Comparison of ENCODE assay signal across 3 cellular contexts in the genomic region with DNA sequence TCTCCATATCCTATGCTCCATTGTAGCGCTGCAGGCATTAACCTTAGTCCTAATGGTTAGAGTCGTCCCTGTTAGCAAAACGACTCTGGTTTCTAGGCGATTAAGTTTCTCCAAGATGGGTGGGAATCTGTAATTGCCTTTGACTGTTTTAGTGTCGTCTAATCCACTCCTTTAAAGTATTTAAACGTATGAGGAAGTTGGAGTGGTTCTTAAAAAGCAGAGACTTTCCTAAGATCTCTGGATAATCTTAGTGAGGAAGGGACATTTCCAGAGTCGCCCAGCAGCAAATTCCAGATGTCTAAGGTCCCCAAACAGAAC.
TF ChIP-seq lines count a peak whose summit lies in the region.

No MANE protein-coding gene starts in this region.

TF ChIP-seq in SK-N-SH, 30 proteins besides CTCF, POLR2A, EP300 and RAD21 (continued from another document):
- TF ChIP-seq, protein P1, sequence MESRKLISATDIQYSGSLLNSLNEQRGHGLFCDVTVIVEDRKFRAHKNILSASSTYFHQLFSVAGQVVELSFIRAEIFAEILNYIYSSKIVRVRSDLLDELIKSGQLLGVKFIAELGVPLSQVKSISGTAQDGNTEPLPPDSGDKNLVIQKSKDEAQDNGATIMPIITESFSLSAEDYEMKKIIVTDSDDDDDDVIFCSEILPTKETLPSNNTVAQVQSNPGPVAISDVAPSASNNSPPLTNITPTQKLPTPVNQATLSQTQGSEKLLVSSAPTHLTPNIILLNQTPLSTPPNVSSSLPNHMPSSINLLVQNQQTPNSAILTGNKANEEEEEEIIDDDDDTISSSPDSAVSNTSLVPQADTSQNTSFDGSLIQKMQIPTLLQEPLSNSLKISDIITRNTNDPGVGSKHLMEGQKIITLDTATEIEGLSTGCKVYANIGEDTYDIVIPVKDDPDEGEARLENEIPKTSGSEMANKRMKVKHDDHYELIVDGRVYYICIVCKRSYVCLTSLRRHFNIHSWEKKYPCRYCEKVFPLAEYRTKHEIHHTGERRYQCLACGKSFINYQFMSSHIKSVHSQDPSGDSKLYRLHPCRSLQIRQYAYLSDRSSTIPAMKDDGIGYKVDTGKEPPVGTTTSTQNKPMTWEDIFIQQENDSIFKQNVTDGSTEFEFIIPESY (IDR thresholded peaks at IDR 0.05; ENCODE audit: borderline replicate concordance, low read depth), result no peak
- no peak for TF ChIP-seq RCOR1 (IDR thresholded peaks at IDR 0.05; ENCODE audit: low read length)
- TF ChIP-seq GABPA (IDR thresholded peaks at IDR 0.05; ENCODE audit: low read depth), result no peak
- no peak for TF ChIP-seq TAF1 (IDR thresholded peaks at IDR 0.05; ENCODE audit: borderline replicate concordance, low read depth, low read length)
- TF ChIP-seq, protein P2, sequence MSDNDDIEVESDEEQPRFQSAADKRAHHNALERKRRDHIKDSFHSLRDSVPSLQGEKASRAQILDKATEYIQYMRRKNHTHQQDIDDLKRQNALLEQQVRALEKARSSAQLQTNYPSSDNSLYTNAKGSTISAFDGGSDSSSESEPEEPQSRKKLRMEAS (IDR thresholded peaks at IDR 0.05; ENCODE audit: low read depth), result no peak
- no peak for TF ChIP-seq JUND (IDR thresholded peaks at IDR 0.05)
- no peak for TF ChIP-seq NFIC (IDR thresholded peaks at IDR 0.05; ENCODE audit: borderline replicate concordance)
- TF ChIP-seq, protein P3, sequence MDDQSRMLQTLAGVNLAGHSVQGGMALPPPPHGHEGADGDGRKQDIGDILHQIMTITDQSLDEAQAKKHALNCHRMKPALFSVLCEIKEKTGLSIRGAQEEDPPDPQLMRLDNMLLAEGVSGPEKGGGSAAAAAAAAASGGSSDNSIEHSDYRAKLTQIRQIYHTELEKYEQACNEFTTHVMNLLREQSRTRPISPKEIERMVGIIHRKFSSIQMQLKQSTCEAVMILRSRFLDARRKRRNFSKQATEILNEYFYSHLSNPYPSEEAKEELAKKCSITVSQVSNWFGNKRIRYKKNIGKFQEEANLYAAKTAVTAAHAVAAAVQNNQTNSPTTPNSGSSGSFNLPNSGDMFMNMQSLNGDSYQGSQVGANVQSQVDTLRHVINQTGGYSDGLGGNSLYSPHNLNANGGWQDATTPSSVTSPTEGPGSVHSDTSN (IDR thresholded peaks at IDR 0.05), result no peak
- TF ChIP-seq FOXM1 (IDR thresholded peaks at IDR 0.05; ENCODE audit: low read depth), result no peak
- TF ChIP-seq FOSL2 (IDR thresholded peaks at IDR 0.05; ENCODE audit: borderline replicate concordance, low read depth), result no peak
- TF ChIP-seq MXI1 (IDR thresholded peaks at IDR 0.05; ENCODE audit: low read depth, low read length), result no peak
- TF ChIP-seq RFX5 (IDR thresholded peaks at IDR 0.05; ENCODE audit: low read length), result no peak
- no peak for TF ChIP-seq NRF1 (IDR thresholded peaks at IDR 0.05; ENCODE audit: low read depth, low read length)
- no peak for TF ChIP-seq GATA2 (CRISPR knock-in tag; IDR thresholded peaks at IDR 0.05)
- TF ChIP-seq CHD2 (IDR thresholded peaks at IDR 0.05; ENCODE audit: low read length, partially characterized antibody), result no peak

TF ChIP-seq in SK-N-SH treated with all-trans-retinoic acid at 6 μM for 48 hours, 23 proteins besides CTCF, POLR2A, EP300 and RAD21 (continued from another document and continues in another):
- TF ChIP-seq, protein P4, sequence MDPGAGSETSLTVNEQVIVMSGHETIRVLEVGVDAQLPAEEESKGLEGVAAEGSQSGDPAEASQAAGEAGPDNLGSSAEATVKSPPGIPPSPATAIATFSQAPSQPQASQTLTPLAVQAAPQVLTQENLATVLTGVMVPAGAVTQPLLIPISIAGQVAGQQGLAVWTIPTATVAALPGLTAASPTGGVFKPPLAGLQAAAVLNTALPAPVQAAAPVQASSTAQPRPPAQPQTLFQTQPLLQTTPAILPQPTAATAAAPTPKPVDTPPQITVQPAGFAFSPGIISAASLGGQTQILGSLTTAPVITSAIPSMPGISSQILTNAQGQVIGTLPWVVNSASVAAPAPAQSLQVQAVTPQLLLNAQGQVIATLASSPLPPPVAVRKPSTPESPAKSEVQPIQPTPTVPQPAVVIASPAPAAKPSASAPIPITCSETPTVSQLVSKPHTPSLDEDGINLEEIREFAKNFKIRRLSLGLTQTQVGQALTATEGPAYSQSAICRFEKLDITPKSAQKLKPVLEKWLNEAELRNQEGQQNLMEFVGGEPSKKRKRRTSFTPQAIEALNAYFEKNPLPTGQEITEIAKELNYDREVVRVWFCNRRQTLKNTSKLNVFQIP (CRISPR knock-in tag; IDR thresholded peaks at IDR 0.05; ENCODE audit: borderline replicate concordance, low read depth), result no peak
- TF ChIP-seq ZNF565 (CRISPR knock-in tag; conservative IDR thresholded peaks at IDR 0.05; ENCODE audit: low read depth) (no peak), PPARA (CRISPR knock-in tag; IDR thresholded peaks at IDR 0.05; ENCODE audit: borderline replicate concordance) (no peak), ESRRG (CRISPR knock-in tag; IDR thresholded peaks at IDR 0.05) (no peak), SNAI2 (CRISPR knock-in tag; IDR thresholded peaks at IDR 0.05) (no peak), TCF4 (CRISPR knock-in tag; IDR thresholded peaks at IDR 0.05; ENCODE audit: borderline replicate concordance) (no peak), TOX (CRISPR knock-in tag; IDR thresholded peaks at IDR 0.05; ENCODE audit: borderline replicate concordance) (no peak), CSDC2 (CRISPR knock-in tag; IDR thresholded peaks at IDR 0.05) (no peak), ARNTL (CRISPR knock-in tag; IDR thresholded peaks at IDR 0.05; ENCODE audit: borderline replicate concordance, low read depth) (no peak), GLIS3 (CRISPR knock-in tag; IDR thresholded peaks at IDR 0.05) (no peak), ZFP3 (CRISPR knock-in tag; IDR thresholded peaks at IDR 0.05) (no peak), ZNF70 (CRISPR knock-in tag; IDR thresholded peaks at IDR 0.05) (no peak), OSR1 (CRISPR knock-in tag; IDR thresholded peaks at IDR 0.05) (no peak), ZNF8 (CRISPR knock-in tag; IDR thresholded peaks at IDR 0.05) (no peak)
- TF ChIP-seq, protein P5, sequence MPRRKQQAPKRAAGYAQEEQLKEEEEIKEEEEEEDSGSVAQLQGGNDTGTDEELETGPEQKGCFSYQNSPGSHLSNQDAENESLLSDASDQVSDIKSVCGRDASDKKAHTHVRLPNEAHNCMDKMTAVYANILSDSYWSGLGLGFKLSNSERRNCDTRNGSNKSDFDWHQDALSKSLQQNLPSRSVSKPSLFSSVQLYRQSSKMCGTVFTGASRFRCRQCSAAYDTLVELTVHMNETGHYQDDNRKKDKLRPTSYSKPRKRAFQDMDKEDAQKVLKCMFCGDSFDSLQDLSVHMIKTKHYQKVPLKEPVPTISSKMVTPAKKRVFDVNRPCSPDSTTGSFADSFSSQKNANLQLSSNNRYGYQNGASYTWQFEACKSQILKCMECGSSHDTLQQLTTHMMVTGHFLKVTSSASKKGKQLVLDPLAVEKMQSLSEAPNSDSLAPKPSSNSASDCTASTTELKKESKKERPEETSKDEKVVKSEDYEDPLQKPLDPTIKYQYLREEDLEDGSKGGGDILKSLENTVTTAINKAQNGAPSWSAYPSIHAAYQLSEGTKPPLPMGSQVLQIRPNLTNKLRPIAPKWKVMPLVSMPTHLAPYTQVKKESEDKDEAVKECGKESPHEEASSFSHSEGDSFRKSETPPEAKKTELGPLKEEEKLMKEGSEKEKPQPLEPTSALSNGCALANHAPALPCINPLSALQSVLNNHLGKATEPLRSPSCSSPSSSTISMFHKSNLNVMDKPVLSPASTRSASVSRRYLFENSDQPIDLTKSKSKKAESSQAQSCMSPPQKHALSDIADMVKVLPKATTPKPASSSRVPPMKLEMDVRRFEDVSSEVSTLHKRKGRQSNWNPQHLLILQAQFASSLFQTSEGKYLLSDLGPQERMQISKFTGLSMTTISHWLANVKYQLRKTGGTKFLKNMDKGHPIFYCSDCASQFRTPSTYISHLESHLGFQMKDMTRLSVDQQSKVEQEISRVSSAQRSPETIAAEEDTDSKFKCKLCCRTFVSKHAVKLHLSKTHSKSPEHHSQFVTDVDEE (CRISPR knock-in tag; IDR thresholded peaks at IDR 0.05), result no peak
- TF ChIP-seq, protein P6, sequence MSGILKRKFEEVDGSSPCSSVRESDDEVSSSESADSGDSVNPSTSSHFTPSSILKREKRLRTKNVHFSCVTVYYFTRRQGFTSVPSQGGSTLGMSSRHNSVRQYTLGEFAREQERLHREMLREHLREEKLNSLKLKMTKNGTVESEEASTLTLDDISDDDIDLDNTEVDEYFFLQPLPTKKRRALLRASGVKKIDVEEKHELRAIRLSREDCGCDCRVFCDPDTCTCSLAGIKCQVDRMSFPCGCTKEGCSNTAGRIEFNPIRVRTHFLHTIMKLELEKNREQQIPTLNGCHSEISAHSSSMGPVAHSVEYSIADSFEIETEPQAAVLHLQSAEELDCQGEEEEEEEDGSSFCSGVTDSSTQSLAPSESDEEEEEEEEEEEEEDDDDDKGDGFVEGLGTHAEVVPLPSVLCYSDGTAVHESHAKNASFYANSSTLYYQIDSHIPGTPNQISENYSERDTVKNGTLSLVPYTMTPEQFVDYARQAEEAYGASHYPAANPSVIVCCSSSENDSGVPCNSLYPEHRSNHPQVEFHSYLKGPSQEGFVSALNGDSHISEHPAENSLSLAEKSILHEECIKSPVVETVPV (CRISPR knock-in tag; IDR thresholded peaks at IDR 0.05), result no peak

TF ChIP-seq in HEK293T, 16 proteins besides CTCF, POLR2A, EP300 and RAD21:
- TF ChIP-seq FOXA1 (IDR thresholded peaks at IDR 0.05) (no peak), HDGF (IDR thresholded peaks at IDR 0.05; ENCODE audit: borderline replicate concordance) (no peak), ZNF384 (IDR thresholded peaks at IDR 0.05) (no peak), ELF4 (IDR thresholded peaks at IDR 0.05) (no peak), ARNT (IDR thresholded peaks at IDR 0.05) (no peak), CTBP1 (IDR thresholded peaks at IDR 0.05; ENCODE audit: borderline replicate concordance) (no peak), NFRKB (IDR thresholded peaks at IDR 0.05) (no peak), FOXM1 (IDR thresholded peaks at IDR 0.05; ENCODE audit: borderline replicate concordance) (no peak), SUZ12 (IDR thresholded peaks at IDR 0.05) (no peak), BHLHE40 (IDR thresholded peaks at IDR 0.05; ENCODE audit: borderline replicate concordance) (no peak), LEF1 (IDR thresholded peaks at IDR 0.05; ENCODE audit: borderline replicate concordance) (no peak), L3MBTL2 (conservative IDR thresholded peaks at IDR 0.05) (no peak), TARDBP (IDR thresholded peaks at IDR 0.05) (no peak), FOXK2 (IDR thresholded peaks at IDR 0.05) (no peak), SP1 (IDR thresholded peaks at IDR 0.05) (no peak)
- TF ChIP-seq, protein P7, sequence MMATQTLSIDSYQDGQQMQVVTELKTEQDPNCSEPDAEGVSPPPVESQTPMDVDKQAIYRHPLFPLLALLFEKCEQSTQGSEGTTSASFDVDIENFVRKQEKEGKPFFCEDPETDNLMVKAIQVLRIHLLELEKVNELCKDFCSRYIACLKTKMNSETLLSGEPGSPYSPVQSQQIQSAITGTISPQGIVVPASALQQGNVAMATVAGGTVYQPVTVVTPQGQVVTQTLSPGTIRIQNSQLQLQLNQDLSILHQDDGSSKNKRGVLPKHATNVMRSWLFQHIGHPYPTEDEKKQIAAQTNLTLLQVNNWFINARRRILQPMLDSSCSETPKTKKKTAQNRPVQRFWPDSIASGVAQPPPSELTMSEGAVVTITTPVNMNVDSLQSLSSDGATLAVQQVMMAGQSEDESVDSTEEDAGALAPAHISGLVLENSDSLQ (IDR thresholded peaks at IDR 0.05), result no peak
